10 cellular contexts compared by ENCODE assay signal in the genomic region with DNA sequence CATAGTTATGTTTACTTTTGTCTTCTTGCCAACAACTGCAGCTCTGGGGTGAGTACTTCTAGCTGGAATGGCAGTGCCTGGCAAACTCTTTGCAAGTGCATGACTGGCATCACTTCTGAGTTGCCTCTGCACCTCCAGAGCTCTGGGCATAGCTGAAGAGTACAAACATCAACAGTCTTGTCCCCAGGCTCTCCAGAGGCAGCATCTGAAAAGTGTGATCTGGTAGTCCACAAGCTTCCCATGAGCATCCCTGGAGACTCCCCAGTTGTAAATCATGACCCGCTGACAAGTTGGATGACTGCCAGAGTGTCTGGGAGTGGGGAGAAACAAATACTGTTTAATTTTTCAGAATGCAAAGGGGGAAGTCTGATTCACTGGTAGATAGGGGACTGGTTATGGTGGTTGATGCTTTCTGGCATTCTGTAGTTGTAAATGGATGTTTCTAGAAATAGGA.
DNase-seq lines count a peak whose midpoint lies in the region; ATAC-seq and TF ChIP-seq lines count a peak whose summit lies in the region.
"Had no signal": no experiment of that assay in that cellular context is flagged by ENCODE, and none has a peak within 500 bp of the region (broad histone marks: within the 10 kb centered on the region; RNA-seq: fewer than 3 reads in every experiment).

No MANE protein-coding gene starts in this region.

- no TSS peak for BruUV-seq in PC-9 (replicated peaks; lab: Mats Ljungman, UMichigan)

- H3K4me3 ChIP-seq in PC-9: no peak overlapping the region
- H3K4me3 ChIP-seq in esophagus muscularis mucosa: no peak overlapping the region
- H3K4me3 ChIP-seq: lower lobe of right lung had no signal

- H3K27me3 ChIP-seq in PC-9 (ENCODE audit: insufficient read depth, low read depth) (0 out of 2 replicates have a peak, but pooled peaks cover 7% of the 10 kb centered on the region), esophagus muscularis mucosa (peaks cover 0 to 8% (median 0%) of the 10 kb centered on the region in 4 donors)

- no peaks in the 10 kb centered on the region for H3K79me2 ChIP-seq in PC-9 (ENCODE audit: low read depth)

- TF ChIP-seq POLR2A in esophagus muscularis mucosa (IDR thresholded peaks at IDR 0.05; ENCODE audit: low read depth): no peak

- TF ChIP-seq CTCF in PC-9 (conservative IDR thresholded peaks at IDR 0.05): no peak
- no peak for TF ChIP-seq CTCF in esophagus muscularis mucosa (IDR thresholded peaks at IDR 0.05)

- no peaks in the 10 kb centered on the region for H3K9me2 ChIP-seq in PC-9 (ENCODE audit: insufficient read depth)

- H2AFZ ChIP-seq in PC-9: no peak overlapping the region

- H4K20me1 ChIP-seq in PC-9 (ENCODE audit: insufficient read depth): no peaks in the 10 kb centered on the region

- H3F3A ChIP-seq in PC-9 (ENCODE audit: insufficient read depth, low read depth): no peaks in the 10 kb centered on the region

- ATAC-seq in HG03565 (IDR thresholded peaks at IDR 0.05; ENCODE audit: unreplicated experiment) (no peak), HG03095 (IDR thresholded peaks at IDR 0.05; ENCODE audit: unreplicated experiment) (no peak), left colon (no peak)
- ATAC-seq: lower lobe of right lung had no signal

- no peak for TF ChIP-seq EP300 in esophagus muscularis mucosa (IDR thresholded peaks at IDR 0.05)

- H3K4me2 ChIP-seq in PC-9: peak overlapping the region; percentile 52

- H3K36me3 ChIP-seq in PC-9 (ENCODE audit: low read depth) (no peaks in the 10 kb centered on the region), esophagus muscularis mucosa (no peaks in the 10 kb centered on the region)
- H3K36me3 ChIP-seq: lower lobe of right lung had no signal

- peaks cover 12% of the 10 kb centered on the region for H3K4me1 ChIP-seq in PC-9 (replicated peaks; ENCODE audit: insufficient read depth)
- H3K4me1 ChIP-seq in esophagus muscularis mucosa: peaks cover 0 to 6% (median 0%) of the 10 kb centered on the region in 4 donors
- H3K4me1 ChIP-seq: lower lobe of right lung had no signal

- peak; percentile 50 for DNase-seq in AG08396 (ENCODE audit: low spot score)
- DNase-seq in HS-27A (ENCODE audit: low read depth): peak; percentile 4
- peak; percentile 34 to 56 for DNase-seq in PC-9
- DNase-seq in esophagus muscularis mucosa (ENCODE audit: extremely low spot score): peak; percentile 74
- no peak for DNase-seq in stimulated activated CD4-positive, alpha-beta T cell treated with anti-CD3 and anti-CD28 coated beads, Interleukin-4, amount 100 ng/mL, for 4 hours
- no peak for DNase-seq in left colon
- DNase-seq: CD4-positive, CD25-positive, alpha-beta regulatory T cell; lower lobe of right lung had no signal

- H3K9me3 ChIP-seq in PC-9 (ENCODE audit: insufficient read depth, low read depth) (no peaks in the 10 kb centered on the region), esophagus muscularis mucosa (no peaks in the 10 kb centered on the region)
- H3K9me3 ChIP-seq: lower lobe of right lung had no signal

- intact Hi-C loops in PC-9 (cut with micrococcal nuclease; ENCODE audit: unreplicated experiment) (no loop called here), esophagus muscularis mucosa (cut with DNase I) (no loop called here), left colon (cut with DNase I, micrococcal nuclease) (no loop called here)

- 10% methylated on average over 1 of the region's 1 CpG for WGBS in esophagus muscularis mucosa

- POLR2A ChIA-PET in PC-9 (lab: Charles Lee; ENCODE audit: unreplicated experiment): interaction anchor here (0.5 to 0.6 kb wide), 3 partner anchors 13 to 77 kb away, joined by 3 to 8 read pairs (median 3); no protein-coding TSS in a partner anchor

- CTCF ChIA-PET in PC-9 (lab: Charles Lee): no interaction called here

- H3K27ac ChIP-seq in PC-9: no peak overlapping the region
- no peak overlapping the region for H3K27ac ChIP-seq in esophagus muscularis mucosa (replicated peaks in 1 of 4)
- H3K27ac ChIP-seq: lower lobe of right lung had no signal

Comparison
In these comparisons a context has a peak if more than half of its experiments do, and no peak if none do; other contexts are left out.
1. DNase-seq: peak in AG08396 (single experiment), HS-27A (single experiment), PC-9 (2 of 2) and esophagus muscularis mucosa (single experiment); none in stimulated activated CD4-positive, alpha-beta T cell treated with anti-CD3 and anti-CD28 coated beads, Interleukin-4, amount 100 ng/mL, for 4 hours (0 of 2) and left colon (0 of 2).